ENCODE assay signal across 1 cellular context in genomic region chr7:35647171-35647574, GRCh38.
TF ChIP-seq lines count a peak whose summit lies in the region.

No MANE protein-coding gene starts in this region.

TF ChIP-seq in HepG2, 621 proteins besides CTCF, POLR2A, EP300 and RAD21 (continues in another document):
- no peak for TF ChIP-seq CSRNP1 (CRISPR knock-in tag; IDR thresholded peaks at IDR 0.05)
- TF ChIP-seq ZFP82 (CRISPR knock-in tag; IDR thresholded peaks at IDR 0.05; ENCODE audit: borderline replicate concordance), result no peak
- TF ChIP-seq STAT5B (CRISPR knock-in tag; IDR thresholded peaks at IDR 0.05), result no peak
- TF ChIP-seq FOXJ3 (CRISPR knock-in tag; IDR thresholded peaks at IDR 0.05; ENCODE audit: borderline replicate concordance), result no peak
- no peak for TF ChIP-seq HHEX (CRISPR knock-in tag; IDR thresholded peaks at IDR 0.05)
- TF ChIP-seq FOXP1 (IDR thresholded peaks at IDR 0.05), result 0 out of 2 replicates have a peak, but pooled peaks have one; percentile 16
- peak; percentile 78 for TF ChIP-seq FOXP1 (CRISPR knock-in tag; IDR thresholded peaks at IDR 0.05)
- TF ChIP-seq DNMT3B (CRISPR knock-in tag; conservative IDR thresholded peaks at IDR 0.05), result 0 out of 2 replicates have a peak, but pooled peaks have one; percentile 57
- TF ChIP-seq MEF2D (CRISPR knock-in tag; IDR thresholded peaks at IDR 0.05), result peak; percentile 42; the same call in 1 of the 2 replicates
- no peak for TF ChIP-seq ZBTB43 (CRISPR knock-in tag; conservative IDR thresholded peaks at IDR 0.05)
- TF ChIP-seq ZNF549 (CRISPR knock-in tag; IDR thresholded peaks at IDR 0.05), result no peak
- no peak for TF ChIP-seq CERS6 (CRISPR knock-in tag; IDR thresholded peaks at IDR 0.05)
- TF ChIP-seq MNT (IDR thresholded peaks at IDR 0.05), result no peak
- TF ChIP-seq TFAP4 (IDR thresholded peaks at IDR 0.05; ENCODE audit: borderline replicate concordance, low read depth), result peak; percentile 54; the same call in 1 of the 2 replicates
- no peak; the same call in 1 of the 2 replicates for TF ChIP-seq ZBTB25 (CRISPR knock-in tag; IDR thresholded peaks at IDR 0.05)
- TF ChIP-seq ZNF576 (CRISPR knock-in tag; IDR thresholded peaks at IDR 0.05), result no peak
- no peak for TF ChIP-seq CBX1 (IDR thresholded peaks at IDR 0.05; ENCODE audit: low read depth)
- no peak for TF ChIP-seq SIX1 (CRISPR knock-in tag; IDR thresholded peaks at IDR 0.05; ENCODE audit: borderline replicate concordance)
- no peak for TF ChIP-seq HINFP (CRISPR knock-in tag; IDR thresholded peaks at IDR 0.05; ENCODE audit: low read depth)
- TF ChIP-seq ZNF530 (CRISPR knock-in tag; IDR thresholded peaks at IDR 0.05; ENCODE audit: low read depth), result no peak
- TF ChIP-seq ZMYM4 (CRISPR knock-in tag; IDR thresholded peaks at IDR 0.05), result no peak
- peak; percentile 35; the same call in 1 of the 2 replicates for TF ChIP-seq FOXK1 (CRISPR knock-in tag; IDR thresholded peaks at IDR 0.05; ENCODE audit: borderline replicate concordance, low read depth)
- TF ChIP-seq ETS1 (CRISPR knock-in tag; IDR thresholded peaks at IDR 0.05), result no peak
- peak; percentile 56; the same call in 1 of the 2 replicates for TF ChIP-seq RXRB (CRISPR knock-in tag; IDR thresholded peaks at IDR 0.05; ENCODE audit: borderline replicate concordance)
- TF ChIP-seq PBX2 (CRISPR knock-in tag; IDR thresholded peaks at IDR 0.05), result peak; percentile 54
- no peak for TF ChIP-seq CREB1 (IDR thresholded peaks at IDR 0.05)
- 0 out of 2 replicates have a peak, but pooled peaks have one; percentile 19 for TF ChIP-seq CREB1 (CRISPR knock-in tag; IDR thresholded peaks at IDR 0.05)
- TF ChIP-seq ZNF318 (CRISPR knock-in tag; IDR thresholded peaks at IDR 0.05), result no peak
- no peak for TF ChIP-seq PRDM10 (CRISPR knock-in tag; IDR thresholded peaks at IDR 0.05; ENCODE audit: low read depth)
